10 cellular contexts compared by ENCODE assay signal in the genomic region with DNA sequence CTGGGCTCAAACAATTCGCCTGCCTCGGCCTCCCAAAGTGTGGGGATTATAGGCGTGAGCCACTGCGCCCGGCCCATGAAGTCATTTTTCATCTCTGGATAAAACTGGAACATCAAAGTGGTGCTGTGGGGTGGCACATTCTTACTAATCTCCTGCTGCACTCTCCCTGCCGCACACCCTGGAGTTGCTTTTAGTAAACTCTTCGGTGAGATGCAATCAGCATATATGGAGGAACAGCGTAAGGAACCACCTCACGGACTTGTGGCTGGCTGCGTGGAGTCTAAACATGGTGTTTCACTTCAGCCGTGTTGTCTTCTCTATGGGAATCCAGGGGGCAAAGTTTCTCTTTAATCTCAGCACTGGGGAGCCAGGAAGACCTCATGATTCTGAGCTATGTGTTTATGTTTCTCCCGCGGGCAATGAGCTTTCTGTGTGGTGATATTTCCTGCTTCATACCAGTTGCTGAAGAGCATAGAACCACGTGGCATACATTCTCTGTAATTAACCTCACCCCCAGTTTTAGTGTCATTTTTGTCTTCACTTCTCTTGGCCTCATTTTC. TPM values are rescaled to one million over a fixed set of nuclear protein-coding genes. Genes with fewer than 3 reads are reported as not detected.
DNase-seq lines count a peak whose midpoint lies in the region; ATAC-seq and TF ChIP-seq lines count a peak whose summit lies in the region.
"Had no signal": no experiment of that assay in that cellular context is flagged by ENCODE, and none has a peak within 500 bp of the region (broad histone marks: within the 10 kb centered on the region; RNA-seq: fewer than 3 reads in every experiment).

No MANE protein-coding gene starts in this region.

- peak overlapping the region; percentile 85 for H3K4me3 Mint-ChIP-seq in activated naive CD4-positive, alpha-beta T cell treated with anti-CD3 and anti-CD28 coated beads for 36 hours

- peaks cover 11% of the 10 kb centered on the region for H3K36me3 ChIP-seq in HAP-1 (replicated peaks)
- no peaks in the 10 kb centered on the region for H3K36me3 ChIP-seq in mucosa of descending colon (ENCODE audit: low read depth)
- no peaks in the 10 kb centered on the region for H3K36me3 ChIP-seq in aorta (ENCODE audit: control insufficient read depth in 1 of 2, insufficient read depth in 2 of 2, low read length in 1 of 2)
- H3K36me3 ChIP-seq: ovary, tibial nerve had no signal

- H3K9me3 ChIP-seq in HAP-1 (no peaks in the 10 kb centered on the region), mucosa of descending colon (no peaks in the 10 kb centered on the region), aorta (ENCODE audit: control insufficient read depth, low read length) (no peaks in the 10 kb centered on the region)
- H3K9me3 ChIP-seq: ovary, tibial nerve had no signal

- H3K27me3 ChIP-seq in HAP-1 (ENCODE audit: low read depth) (no peaks in the 10 kb centered on the region), aorta (ENCODE audit: control insufficient read depth in 1 of 2, insufficient read depth in 2 of 2, low read length in 1 of 2) (no peaks in the 10 kb centered on the region)
- H3K27me3 ChIP-seq: ovary, tibial nerve had no signal

- DNase-seq in HAP-1 (ENCODE audit: low spot score in 2 of 2) (peak; percentile 23 to 51), mucosa of descending colon (peak in 2 of 3 donors; percentile 35 to 61), ACHN (no peak), aorta (no peak), SW480 (ENCODE audit: low spot score) (no peak)
- peak; percentile 74 for DNase-seq in activated naive CD4-positive, alpha-beta T cell treated with anti-CD3 and anti-CD28 coated beads for 36 hours
- DNase-seq: ovary had no signal

- ATAC-seq in mucosa of descending colon: peak; percentile 49
- ATAC-seq in aorta (ENCODE audit: low FRiP score): no peak
- no peak for ATAC-seq in HG03439 (IDR thresholded peaks at IDR 0.05; ENCODE audit: unreplicated experiment)

- 45 to 48% methylated on average over 14 of the region's 14 CpGs for WGBS in aorta, 2 donors

- CTCF ChIA-PET in activated naive CD4-positive, alpha-beta T cell treated with anti-CD3 and anti-CD28 coated beads for 36 hours (lab: Charles Lee): interaction anchor here (0.7 to 4.8 kb wide), 11 partner anchors 10 to 356 kb away, joined by 3 to 18 read pairs (median 4); no protein-coding TSS in a partner anchor

- no peaks in the 10 kb centered on the region for H3K27me3 Mint-ChIP-seq in activated naive CD4-positive, alpha-beta T cell treated with anti-CD3 and anti-CD28 coated beads for 36 hours (ENCODE audit: low read depth)

- intact Hi-C loops in activated naive CD4-positive, alpha-beta T cell treated with anti-CD3 and anti-CD28 coated beads for 36 hours (cut with micrococcal nuclease): loop anchor here (1.0 to 5.0 kb wide), 2 partner anchors 11 to 33 kb away; no protein-coding TSS in a partner anchor
- intact Hi-C loops in mucosa of descending colon (cut with DNase I, micrococcal nuclease): no loop called here
- intact Hi-C loops in aorta (cut with DNase I): no loop called here

- TF ChIP-seq CTCF in C4-2B (conservative IDR thresholded peaks at IDR 0.05) (no peak), mucosa of descending colon (IDR thresholded peaks at IDR 0.05) (no peak)

- peaks cover 56% of the 10 kb centered on the region for H3K4me1 Mint-ChIP-seq in activated naive CD4-positive, alpha-beta T cell treated with anti-CD3 and anti-CD28 coated beads for 36 hours (ENCODE audit: low read depth)

- H3K4me3 ChIP-seq in HAP-1: no peak overlapping the region
- H3K4me3 ChIP-seq in mucosa of descending colon: no peak overlapping the region
- H3K4me3 ChIP-seq in aorta (ENCODE audit: low read length in 2 of 2): no peak overlapping the region
- H3K4me3 ChIP-seq: ovary had no signal

- H3K9me3 Mint-ChIP-seq in activated naive CD4-positive, alpha-beta T cell treated with anti-CD3 and anti-CD28 coated beads for 36 hours: no peaks in the 10 kb centered on the region

- H3K4me1 ChIP-seq in HAP-1: peaks cover 54% of the 10 kb centered on the region
- H3K4me1 ChIP-seq in mucosa of descending colon (ENCODE audit: low read depth): peaks cover 18% of the 10 kb centered on the region
- H3K4me1 ChIP-seq in aorta (ENCODE audit: control insufficient read depth in 1 of 2, insufficient read depth in 2 of 2, low read length in 2 of 2): no peaks in the 10 kb centered on the region
- H3K4me1 ChIP-seq: tibial nerve had no signal

- peaks cover 25% of the 10 kb centered on the region for H3K36me3 Mint-ChIP-seq in activated naive CD4-positive, alpha-beta T cell treated with anti-CD3 and anti-CD28 coated beads for 36 hours (ENCODE audit: low read depth)

- peak overlapping the region; percentile 98 for H3K27ac Mint-ChIP-seq in activated naive CD4-positive, alpha-beta T cell treated with anti-CD3 and anti-CD28 coated beads for 36 hours

- H3K27ac ChIP-seq in C4-2B (peak overlapping the region; percentile 10; the same call in 1 of the 2 replicates), aorta (ENCODE audit: low read depth in 1 of 2, low read length in 2 of 2) (no peak overlapping the region)
- H3K27ac ChIP-seq: ovary had no signal

- in situ Hi-C loops in HAP-1 (cut with MboI; ENCODE audit: low sequenced_read_pairs) (no loop called here), ACHN (cut with HindIII; ENCODE audit: low pct_ligation_motif_present, low pct_unique_long_range_greater_than_20kb, low sequenced_read_pairs) (no loop called here)

RNA-seq across cellular contexts. Expression of a gene that starts 2.1 kb away (rescaled TPM):
- 10 to 100 TPM; 87.5 to 92.7 TPM for total RNA-seq in activated naive CD4-positive, alpha-beta T cell treated with anti-CD3 and anti-CD28 coated beads for 36 hours
- total RNA-seq in mucosa of descending colon: 1 to 10 TPM; 1.9 to 5.8 (median 2.8) TPM
- total RNA-seq in aorta: 1 to 10 TPM; 3.3 to 4.1 TPM
- polyA plus RNA-seq in aorta: 1 to 10 TPM in 1 of 2 donors, under 1 TPM in 1; 0.74 to 3.3 TPM

Comparison
In these comparisons a context has a peak if more than half of its experiments do, and no peak if none do; other contexts are left out.
1. DNase-seq: peak in HAP-1 (2 of 2), activated naive CD4-positive, alpha-beta T cell treated with anti-CD3 and anti-CD28 coated beads for 36 hours (single experiment) and mucosa of descending colon (2 of 3); none in ACHN (single experiment), aorta (0 of 2) and SW480 (single experiment).
2. RNA of a gene that starts 2.1 kb away (total RNA-seq): 87.5 to 92.7 TPM in activated naive CD4-positive, alpha-beta T cell treated with anti-CD3 and anti-CD28 coated beads for 36 hours; 3.3 to 4.1 TPM in aorta and 1.9 to 5.8 TPM in mucosa of descending colon; every median in the first group is over 10 times any median in the second.